In the genomic region with DNA sequence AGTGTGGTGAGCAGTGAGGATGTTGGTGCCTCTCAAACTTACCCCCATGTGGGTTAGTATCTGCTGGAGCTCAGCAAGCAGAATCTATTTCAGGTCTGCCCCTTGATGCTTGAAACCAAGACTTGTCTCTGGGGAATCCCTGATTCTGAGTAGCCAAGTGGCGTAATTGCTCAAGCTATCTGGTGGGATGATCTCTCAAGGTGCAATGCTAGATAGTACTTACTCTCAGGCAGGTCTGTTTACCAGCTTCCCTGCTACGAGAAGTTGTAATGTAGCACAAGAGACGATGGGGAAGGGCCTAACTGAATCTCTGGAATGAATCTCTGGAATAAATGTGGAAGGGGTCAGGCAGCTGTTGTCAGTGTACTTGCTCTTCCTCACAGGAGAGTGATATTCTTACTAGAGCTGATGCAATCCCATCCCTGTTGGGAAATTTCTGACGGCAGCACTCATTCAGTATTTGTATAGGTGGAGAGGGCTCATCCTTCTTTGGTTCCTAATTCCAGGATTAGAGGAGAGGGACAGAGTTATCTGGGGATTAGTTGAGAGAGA, we compare ENCODE assay signal across 8 cellular contexts.
DNase-seq lines count a peak whose midpoint lies in the region; ATAC-seq and TF ChIP-seq lines count a peak whose summit lies in the region.

No MANE protein-coding gene starts in this region.

- H3K4me3 Mint-ChIP-seq in central memory CD8-positive, alpha-beta T cell: no peak overlapping the region
- peak overlapping the region; percentile 53 to 75 (median 65) for H3K4me3 Mint-ChIP-seq in nephron

- peak overlapping the region; percentile 17 for H3K27ac Mint-ChIP-seq in central memory CD8-positive, alpha-beta T cell (ENCODE audit: low read depth)
- peak overlapping the region; percentile 91 to 98 (median 94) for H3K27ac Mint-ChIP-seq in nephron

- peaks cover 13% of the 10 kb centered on the region for H3K36me3 Mint-ChIP-seq in central memory CD8-positive, alpha-beta T cell (ENCODE audit: insufficient read depth)
- H3K36me3 Mint-ChIP-seq in nephron (ENCODE audit: low read depth): peaks cover 4% of the 10 kb centered on the region

- no peaks in the 10 kb centered on the region for H3K27me3 Mint-ChIP-seq in central memory CD8-positive, alpha-beta T cell
- H3K27me3 Mint-ChIP-seq in nephron (ENCODE audit: low read depth): no peaks in the 10 kb centered on the region

- no peak overlapping the region for H3K4me3 ChIP-seq in NB4 (ENCODE audit: low read depth, low read length)

- peaks cover 78% of the 10 kb centered on the region for H3K4me1 Mint-ChIP-seq in central memory CD8-positive, alpha-beta T cell
- H3K4me1 Mint-ChIP-seq in nephron: peaks cover 79% of the 10 kb centered on the region

- TF ChIP-seq POLR2A in NB4 (IDR thresholded peaks at IDR 0.05; ENCODE audit: extremely low read depth, insufficient read length): no peak

- no peaks in the 10 kb centered on the region for H3K9me3 Mint-ChIP-seq in central memory CD8-positive, alpha-beta T cell
- H3K9me3 Mint-ChIP-seq in nephron: no peaks in the 10 kb centered on the region

- DNase-seq in GM10266 (ENCODE audit: extremely low spot score) (peak; percentile 62), NB4 (ENCODE audit: low read depth) (peak; percentile 78), AG08395 (ENCODE audit: low spot score) (no peak), putamen (ENCODE audit: low spot score) (no peak), NCI-H2196 (lab: John Stamatoyannopoulos, UW; ENCODE audit: unreplicated experiment) (no peak)
- DNase-seq in central memory CD8-positive, alpha-beta T cell (ENCODE audit: low spot score in 2 of 2): no peak

- TF ChIP-seq CTCF in GM10266 (IDR thresholded peaks at IDR 0.05; ENCODE audit: control insufficient read depth, insufficient read depth, low read depth, missing control alignments) (no peak), NB4 (IDR thresholded peaks at IDR 0.05; ENCODE audit: low read depth, low read length) (no peak), nephron (IDR thresholded peaks at IDR 0.05; ENCODE audit: unreplicated experiment in 3 of 3) (no peak)

- ATAC-seq in GM21619 (IDR thresholded peaks at IDR 0.05; ENCODE audit: unreplicated experiment): peak; percentile 67
- no peak for ATAC-seq in central memory CD8-positive, alpha-beta T cell (replicated peaks; ENCODE audit: extremely low read depth, poor library complexity, severe bottlenecking)

Comparison
In these comparisons a context has a peak if more than half of its experiments do, and no peak if none do; other contexts are left out.
1. DNase-seq: peak in GM10266 (single experiment) and NB4 (single experiment); none in central memory CD8-positive, alpha-beta T cell (0 of 2), AG08395 (single experiment), putamen (single experiment) and NCI-H2196 (single experiment).